In genomic region chr1:19596065-19596718, GRCh38 we compare ENCODE assay signal across 1 cellular context.
TF ChIP-seq lines count a peak whose summit lies in the region.

No MANE protein-coding gene starts in this region.

TF ChIP-seq in HepG2, 621 proteins besides CTCF, POLR2A, EP300 and RAD21 (continued from another document and continues in another):
- TF ChIP-seq HBP1 (CRISPR knock-in tag; IDR thresholded peaks at IDR 0.05; ENCODE audit: low read depth) (no peak), LCORL (IDR thresholded peaks at IDR 0.05) (peak; percentile 46; the same call in 1 of the 2 replicates), LCORL (CRISPR knock-in tag; IDR thresholded peaks at IDR 0.05) (no peak), TIGD3 (CRISPR knock-in tag; IDR thresholded peaks at IDR 0.05; ENCODE audit: borderline replicate concordance) (no peak; the same call in 1 of the 2 replicates), POLR2G (IDR thresholded peaks at IDR 0.05; ENCODE audit: low read depth, low read length) (no peak), MLX (CRISPR knock-in tag; IDR thresholded peaks at IDR 0.05) (no peak), ATF7-NPFF (CRISPR knock-in tag; IDR thresholded peaks at IDR 0.05; ENCODE audit: low read depth) (no peak), NFRKB (IDR thresholded peaks at IDR 0.05) (no peak), ASH2L (IDR thresholded peaks at IDR 0.05; ENCODE audit: insufficient read length, low read depth, low read length) (no peak), ZNF678 (CRISPR knock-in tag; IDR thresholded peaks at IDR 0.05) (no peak), ZNF501 (CRISPR knock-in tag; IDR thresholded peaks at IDR 0.05) (0 out of 2 replicates have a peak, but pooled peaks have one; percentile 29), ZNF441 (CRISPR knock-in tag; IDR thresholded peaks at IDR 0.05; ENCODE audit: borderline replicate concordance) (0 out of 2 replicates have a peak, but pooled peaks have one; percentile 17), ZNF383 (CRISPR knock-in tag; IDR thresholded peaks at IDR 0.05; ENCODE audit: borderline replicate concordance) (no peak), MAFK (conservative IDR thresholded peaks at IDR 0.05 in 1 of 2, IDR thresholded peaks at IDR 0.05 in 1 of 2; ENCODE audit: low read length in 2 of 2) (no peak), FOSL2 (CRISPR knock-in tag; IDR thresholded peaks at IDR 0.05) (no peak), NR2F6 (IDR thresholded peaks at IDR 0.05) (no peak), NR2F6 (CRISPR knock-in tag; IDR thresholded peaks at IDR 0.05) (no peak), ZNF782 (CRISPR knock-in tag; IDR thresholded peaks at IDR 0.05; ENCODE audit: borderline replicate concordance) (no peak), ESRRA (CRISPR knock-in tag; IDR thresholded peaks at IDR 0.05; ENCODE audit: low read depth) (no peak; the same call in 1 of the 2 replicates), RFXANK (CRISPR knock-in tag; IDR thresholded peaks at IDR 0.05) (no peak), MEF2D (CRISPR knock-in tag; IDR thresholded peaks at IDR 0.05) (no peak), GTF2F1 (IDR thresholded peaks at IDR 0.05; ENCODE audit: low read length) (no peak), RXRB (CRISPR knock-in tag; IDR thresholded peaks at IDR 0.05; ENCODE audit: borderline replicate concordance) (peak; percentile 76; the same call in 1 of the 2 replicates), ZFX (CRISPR knock-in tag; IDR thresholded peaks at IDR 0.05; ENCODE audit: low read depth) (no peak), GABPA (IDR thresholded peaks at IDR 0.05; ENCODE audit: low read depth, low read length) (no peak), GABPA (CRISPR knock-in tag; IDR thresholded peaks at IDR 0.05; ENCODE audit: low read depth) (no peak), HMGXB3 (CRISPR knock-in tag; IDR thresholded peaks at IDR 0.05; ENCODE audit: borderline replicate concordance) (no peak), KLF15 (CRISPR knock-in tag; IDR thresholded peaks at IDR 0.05; ENCODE audit: borderline replicate concordance) (no peak), ATF7 (IDR thresholded peaks at IDR 0.05) (peak; percentile 14; the same call in 1 of the 2 replicates), ATF7 (CRISPR knock-in tag; IDR thresholded peaks at IDR 0.05) (no peak), KAT7 (CRISPR knock-in tag; IDR thresholded peaks at IDR 0.05; ENCODE audit: borderline replicate concordance) (no peak), ZBTB34 (CRISPR knock-in tag; IDR thresholded peaks at IDR 0.05) (no peak; the same call in 1 of the 2 replicates), MLXIP (CRISPR knock-in tag; IDR thresholded peaks at IDR 0.05; ENCODE audit: borderline replicate concordance) (no peak), NR3C1 (CRISPR knock-in tag; IDR thresholded peaks at IDR 0.05) (no peak), ZSCAN9 (CRISPR knock-in tag; IDR thresholded peaks at IDR 0.05; ENCODE audit: borderline replicate concordance) (0 out of 2 replicates have a peak, but pooled peaks have one; percentile 7), YEATS4 (CRISPR knock-in tag; IDR thresholded peaks at IDR 0.05; ENCODE audit: borderline replicate concordance) (0 out of 2 replicates have a peak, but pooled peaks have one; percentile 0), SMC3 (IDR thresholded peaks at IDR 0.05; ENCODE audit: low read length) (no peak)
- TF ChIP-seq, protein P1, sequence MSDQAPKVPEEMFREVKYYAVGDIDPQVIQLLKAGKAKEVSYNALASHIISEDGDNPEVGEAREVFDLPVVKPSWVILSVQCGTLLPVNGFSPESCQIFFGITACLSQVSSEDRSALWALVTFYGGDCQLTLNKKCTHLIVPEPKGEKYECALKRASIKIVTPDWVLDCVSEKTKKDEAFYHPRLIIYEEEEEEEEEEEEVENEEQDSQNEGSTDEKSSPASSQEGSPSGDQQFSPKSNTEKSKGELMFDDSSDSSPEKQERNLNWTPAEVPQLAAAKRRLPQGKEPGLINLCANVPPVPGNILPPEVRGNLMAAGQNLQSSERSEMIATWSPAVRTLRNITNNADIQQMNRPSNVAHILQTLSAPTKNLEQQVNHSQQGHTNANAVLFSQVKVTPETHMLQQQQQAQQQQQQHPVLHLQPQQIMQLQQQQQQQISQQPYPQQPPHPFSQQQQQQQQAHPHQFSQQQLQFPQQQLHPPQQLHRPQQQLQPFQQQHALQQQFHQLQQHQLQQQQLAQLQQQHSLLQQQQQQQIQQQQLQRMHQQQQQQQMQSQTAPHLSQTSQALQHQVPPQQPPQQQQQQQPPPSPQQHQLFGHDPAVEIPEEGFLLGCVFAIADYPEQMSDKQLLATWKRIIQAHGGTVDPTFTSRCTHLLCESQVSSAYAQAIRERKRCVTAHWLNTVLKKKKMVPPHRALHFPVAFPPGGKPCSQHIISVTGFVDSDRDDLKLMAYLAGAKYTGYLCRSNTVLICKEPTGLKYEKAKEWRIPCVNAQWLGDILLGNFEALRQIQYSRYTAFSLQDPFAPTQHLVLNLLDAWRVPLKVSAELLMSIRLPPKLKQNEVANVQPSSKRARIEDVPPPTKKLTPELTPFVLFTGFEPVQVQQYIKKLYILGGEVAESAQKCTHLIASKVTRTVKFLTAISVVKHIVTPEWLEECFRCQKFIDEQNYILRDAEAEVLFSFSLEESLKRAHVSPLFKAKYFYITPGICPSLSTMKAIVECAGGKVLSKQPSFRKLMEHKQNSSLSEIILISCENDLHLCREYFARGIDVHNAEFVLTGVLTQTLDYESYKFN (CRISPR knock-in tag; conservative IDR thresholded peaks at IDR 0.05): peak; percentile 58; the same call in 1 of the 2 replicates
- TF ChIP-seq, protein P2, sequence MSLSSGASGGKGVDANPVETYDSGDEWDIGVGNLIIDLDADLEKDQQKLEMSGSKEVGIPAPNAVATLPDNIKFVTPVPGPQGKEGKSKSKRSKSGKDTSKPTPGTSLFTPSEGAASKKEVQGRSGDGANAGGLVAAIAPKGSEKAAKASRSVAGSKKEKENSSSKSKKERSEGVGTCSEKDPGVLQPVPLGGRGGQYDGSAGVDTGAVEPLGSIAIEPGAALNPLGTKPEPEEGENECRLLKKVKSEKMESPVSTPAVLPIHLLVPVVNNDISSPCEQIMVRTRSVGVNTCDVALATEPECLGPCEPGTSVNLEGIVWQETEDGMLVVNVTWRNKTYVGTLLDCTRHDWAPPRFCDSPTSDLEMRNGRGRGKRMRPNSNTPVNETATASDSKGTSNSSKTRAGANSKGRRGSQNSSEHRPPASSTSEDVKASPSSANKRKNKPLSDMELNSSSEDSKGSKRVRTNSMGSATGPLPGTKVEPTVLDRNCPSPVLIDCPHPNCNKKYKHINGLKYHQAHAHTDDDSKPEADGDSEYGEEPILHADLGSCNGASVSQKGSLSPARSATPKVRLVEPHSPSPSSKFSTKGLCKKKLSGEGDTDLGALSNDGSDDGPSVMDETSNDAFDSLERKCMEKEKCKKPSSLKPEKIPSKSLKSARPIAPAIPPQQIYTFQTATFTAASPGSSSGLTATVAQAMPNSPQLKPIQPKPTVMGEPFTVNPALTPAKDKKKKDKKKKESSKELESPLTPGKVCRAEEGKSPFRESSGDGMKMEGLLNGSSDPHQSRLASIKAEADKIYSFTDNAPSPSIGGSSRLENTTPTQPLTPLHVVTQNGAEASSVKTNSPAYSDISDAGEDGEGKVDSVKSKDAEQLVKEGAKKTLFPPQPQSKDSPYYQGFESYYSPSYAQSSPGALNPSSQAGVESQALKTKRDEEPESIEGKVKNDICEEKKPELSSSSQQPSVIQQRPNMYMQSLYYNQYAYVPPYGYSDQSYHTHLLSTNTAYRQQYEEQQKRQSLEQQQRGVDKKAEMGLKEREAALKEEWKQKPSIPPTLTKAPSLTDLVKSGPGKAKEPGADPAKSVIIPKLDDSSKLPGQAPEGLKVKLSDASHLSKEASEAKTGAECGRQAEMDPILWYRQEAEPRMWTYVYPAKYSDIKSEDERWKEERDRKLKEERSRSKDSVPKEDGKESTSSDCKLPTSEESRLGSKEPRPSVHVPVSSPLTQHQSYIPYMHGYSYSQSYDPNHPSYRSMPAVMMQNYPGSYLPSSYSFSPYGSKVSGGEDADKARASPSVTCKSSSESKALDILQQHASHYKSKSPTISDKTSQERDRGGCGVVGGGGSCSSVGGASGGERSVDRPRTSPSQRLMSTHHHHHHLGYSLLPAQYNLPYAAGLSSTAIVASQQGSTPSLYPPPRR (CRISPR knock-in tag; IDR thresholded peaks at IDR 0.05; ENCODE audit: borderline replicate concordance): no peak
- TF ChIP-seq, protein P3, sequence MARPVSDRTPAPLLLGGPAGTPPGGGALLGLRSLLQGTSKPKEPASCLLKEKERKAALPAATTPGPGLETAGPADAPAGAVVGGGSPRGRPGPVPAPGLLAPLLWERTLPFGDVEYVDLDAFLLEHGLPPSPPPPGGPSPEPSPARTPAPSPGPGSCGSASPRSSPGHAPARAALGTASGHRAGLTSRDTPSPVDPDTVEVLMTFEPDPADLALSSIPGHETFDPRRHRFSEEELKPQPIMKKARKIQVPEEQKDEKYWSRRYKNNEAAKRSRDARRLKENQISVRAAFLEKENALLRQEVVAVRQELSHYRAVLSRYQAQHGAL (CRISPR knock-in tag; IDR thresholded peaks at IDR 0.05; ENCODE audit: not compliant biosample characterization): no peak
